ENCODE assay signal across 8 cellular contexts in genomic region chr18:46104128-46104911, GRCh38. TPM values are rescaled to one million over a fixed set of nuclear protein-coding genes. Genes with fewer than 3 reads are reported as not detected.
A peak's percentile ranks its signal among the peaks of the same experiment; 100 is the strongest.
DNase-seq lines count a peak whose midpoint lies in the region; ATAC-seq and TF ChIP-seq lines count a peak whose summit lies in the region.

TSS of gene HAUS1 (plus strand) at chr18:46104385. CDS start at chr18:46104412, 27 bp downstream.

- peak; percentile 94 for ATAC-seq in GM21381 (IDR thresholded peaks at IDR 0.05; ENCODE audit: unreplicated experiment)

- peak within 1 kb of the TSS; percentile 75 for H3K27ac Mint-ChIP-seq in Caco-2 (ENCODE audit: unreplicated experiment)

- H2AFZ ChIP-seq in OCI-LY1 (ENCODE audit: low read length) = peak within 1 kb of the TSS; percentile 72

- H3K36me3 Mint-ChIP-seq in Caco-2 (ENCODE audit: insufficient read depth, unreplicated experiment) = peaks cover 8% of the 10 kb centered on the region

- in situ Hi-C loops in endometrial microvascular endothelial cells (cut with HindIII; ENCODE audit: inconsistent ontology term, low pct_unique_long_range_greater_than_20kb, low sequenced_read_pairs) = no loop called here

- H3K9me3 ChIP-seq in Caco-2 (no peaks in the 10 kb centered on the region), HUES6 (ENCODE audit: control insufficient read depth, insufficient read depth, low read depth, low read length) (no peaks in the 10 kb centered on the region), OCI-LY1 (ENCODE audit: low read length) (no peaks in the 10 kb centered on the region)

- no peaks in the 10 kb centered on the region for H3K27me3 Mint-ChIP-seq in Caco-2 (ENCODE audit: insufficient read depth, unreplicated experiment)

- H3K27ac ChIP-seq in HUES6 (ENCODE audit: low read depth, low read length) (peak within 1 kb of the TSS; percentile 54), OCI-LY1 (ENCODE audit: low read depth, low read length, poor library complexity, severe bottlenecking) (peak within 1 kb of the TSS; percentile 26)

- no peaks in the 10 kb centered on the region for H3K27me3 ChIP-seq in Caco-2 (replicated peaks; ENCODE audit: control insufficient read depth, insufficient read depth, low read length)
- H3K27me3 ChIP-seq in HUES6 (ENCODE audit: control insufficient read depth, insufficient read depth, low read length) = no peaks in the 10 kb centered on the region
- H3K27me3 ChIP-seq in OCI-LY1 (ENCODE audit: insufficient read depth, low read length) = no peaks in the 10 kb centered on the region

- POLR2A ChIA-PET in Caco-2 (lab: Charles Lee) = no interaction called here

- H3K4me1 Mint-ChIP-seq in Caco-2 (ENCODE audit: low read depth, unreplicated experiment) = no peaks in the 10 kb centered on the region

- peak; percentile 87 to 88 for DNase-seq in Caco-2
- peak; percentile 85 for DNase-seq in activated CD8-positive, alpha-beta memory T cell treated with anti-CD3 and anti-CD28 coated beads, Interleukin-2, amount 50 U/mL, for 4 hours
- peak; percentile 96 for DNase-seq in mesenteric fat pad (ENCODE audit: low spot score)
- peak; percentile 64 for DNase-seq in stimulated activated CD8-positive, alpha-beta memory T cell treated with anti-CD3 and anti-CD28 coated beads, Interleukin-15, amount 100 ng/mL, for 1 hour (ENCODE audit: low read depth)

- H3K4me3 ChIP-seq in Caco-2 (ENCODE audit: low read depth, low read length) = peak within 1 kb of the TSS; percentile 83
- peak within 1 kb of the TSS; percentile 89 for H3K4me3 ChIP-seq in HUES6 (ENCODE audit: low read depth, low read length)
- H3K4me3 ChIP-seq in OCI-LY1 (ENCODE audit: low read depth, low read length, poor library complexity, severe bottlenecking) = peak within 1 kb of the TSS; percentile 96

- H4K20me1 ChIP-seq in OCI-LY1 (ENCODE audit: insufficient read depth, low read length) = no peaks in the 10 kb centered on the region

- intact Hi-C loops in Caco-2 (cut with micrococcal nuclease; ENCODE audit: unreplicated experiment) = no loop called here

- H3K4me3 Mint-ChIP-seq in Caco-2 (ENCODE audit: unreplicated experiment) = peak within 1 kb of the TSS; percentile 91

- H3K9ac ChIP-seq in HUES6 (ENCODE audit: low read length) (peak within 1 kb of the TSS; percentile 80), OCI-LY1 (ENCODE audit: low read length) (peak within 1 kb of the TSS; percentile 93)

- H3K9me2 ChIP-seq in OCI-LY1 (ENCODE audit: low read depth, low read length) = no peaks in the 10 kb centered on the region

- H3F3A ChIP-seq in OCI-LY1 (ENCODE audit: insufficient read depth, low read length) = no peaks in the 10 kb centered on the region

- H3K36me3 ChIP-seq in Caco-2 (ENCODE audit: control insufficient read depth, insufficient read depth, low read length) (no peaks in the 10 kb centered on the region), HUES6 (ENCODE audit: control insufficient read depth, insufficient read depth, low read length) (peaks cover 27% of the 10 kb centered on the region), OCI-LY1 (ENCODE audit: insufficient read depth, low read length) (peaks cover 27% of the 10 kb centered on the region)

- H3K4me1 ChIP-seq in Caco-2 (no peaks in the 10 kb centered on the region), HUES6 (ENCODE audit: control insufficient read depth, insufficient read depth, low read length) (no peaks in the 10 kb centered on the region), OCI-LY1 (ENCODE audit: insufficient read depth, low read length, severe bottlenecking) (peaks cover 21% of the 10 kb centered on the region)

- BruUV-seq in Caco-2 (replicated peaks; lab: Mats Ljungman, UMichigan) = TSS peak; percentile 33

- no peaks in the 10 kb centered on the region for H3K9me3 Mint-ChIP-seq in Caco-2 (ENCODE audit: unreplicated experiment)

- H3K4me2 ChIP-seq in OCI-LY1 (ENCODE audit: low read length) = peak within 1 kb of the TSS; percentile 98

- TF ChIP-seq CTCF in Caco-2 (IDR thresholded peaks at IDR 0.05; ENCODE audit: insufficient read depth in 1 of 2, low read depth in 1 of 2, low read length in 1 of 2, severe bottlenecking in 1 of 2, unreplicated experiment in 1 of 2) (no peak), OCI-LY1 (IDR thresholded peaks at IDR 0.05; ENCODE audit: low read length) (no peak)

- CTCF ChIA-PET in Caco-2 (lab: Charles Lee) = interaction anchor here (0.9 kb wide), 1 partner anchor 69 kb away, joined by 3 read pairs; no protein-coding TSS in a partner anchor

- H3K79me2 ChIP-seq in OCI-LY1 (ENCODE audit: insufficient read depth, low read length) = peaks cover 15% of the 10 kb centered on the region

RNA-seq across cellular contexts. Expression of gene HAUS1, which starts in this region (rescaled TPM):
- total RNA-seq in Caco-2 (2022) (28.2 and 29.5 TPM in 2 replicates), endometrial microvascular endothelial cells (ENCODE audit: inconsistent ontology term) (78.9 TPM), mesenteric fat pad (13.0 TPM)

Comparison
In these comparisons a context has a peak if more than half of its experiments do, and no peak if none do; other contexts are left out.
1. Peak in every context shown above with its lines: DNase-seq, ATAC-seq, H3K4me3 ChIP-seq and H3K27ac ChIP-seq.